8 cellular contexts compared by ENCODE assay signal in genomic region chr10:87436104-87436503, GRCh38.
A peak's percentile ranks its signal among the peaks of the same experiment; 100 is the strongest.
DNase-seq lines count a peak whose midpoint lies in the region; ATAC-seq and TF ChIP-seq lines count a peak whose summit lies in the region.
"Not testable (repeated sequence)": the region's sequence is repeated elsewhere in the genome, so short reads cannot be mapped to it uniquely, and the experiment has no call there.

No MANE protein-coding gene starts in this region.

- H3K9me3 ChIP-seq in PC-3 (ENCODE audit: low read length); testis: not testable (repeated sequence)

- not testable (repeated sequence) for H3K36me3 ChIP-seq in PC-3 (ENCODE audit: low read depth, low read length); testis (ENCODE audit: low read depth, missing control alignments)

- H3K27me3 Mint-ChIP-seq in activated T-helper 17 cell treated with anti-CD3 and anti-CD28 coated beads, Interleukin-2, amount 50 U/mL, for 72 hours; glutamatergic neuron (ENCODE audit: unreplicated experiment); natural killer cell (ENCODE audit: low read depth in 2 of 2): not testable (repeated sequence)

- H3K79me2 ChIP-seq in PC-3 (ENCODE audit: low read length) = not testable (repeated sequence)

- H3K4me1 Mint-ChIP-seq in activated T-helper 17 cell treated with anti-CD3 and anti-CD28 coated beads, Interleukin-2, amount 50 U/mL, for 72 hours; glutamatergic neuron (ENCODE audit: low read depth, unreplicated experiment); natural killer cell: not testable (repeated sequence)

- not testable (repeated sequence) for H3K27ac Mint-ChIP-seq in activated T-helper 17 cell treated with anti-CD3 and anti-CD28 coated beads, Interleukin-2, amount 50 U/mL, for 72 hours; glutamatergic neuron (ENCODE audit: unreplicated experiment); natural killer cell

- POLR2A ChIA-PET in PC-3 (lab: Charles Lee; ENCODE audit: unreplicated experiment) = not testable (repeated sequence)

- intact Hi-C loops in PC-3 (cut with micrococcal nuclease); natural killer cell (cut with micrococcal nuclease); testis (cut with DNase I; ENCODE audit: low total_unique reads): not testable (repeated sequence)

- BruUV-seq in PC-3 (replicated peaks; lab: Mats Ljungman, UMichigan) = not testable (repeated sequence)

- H3K27me3 ChIP-seq in PC-3 (ENCODE audit: low read length); testis: not testable (repeated sequence)

- not testable (repeated sequence) for H3K4me3 ChIP-seq in PC-3 (ENCODE audit: low read length); testis

- CTCF ChIA-PET in PC-3 (lab: Charles Lee) = not testable (repeated sequence)

- H3K36me3 Mint-ChIP-seq in activated T-helper 17 cell treated with anti-CD3 and anti-CD28 coated beads, Interleukin-2, amount 50 U/mL, for 72 hours (ENCODE audit: low read depth); glutamatergic neuron (ENCODE audit: unreplicated experiment); natural killer cell: not testable (repeated sequence)

- not testable (repeated sequence) for H3F3A ChIP-seq in PC-3 (ENCODE audit: low read length, unreplicated experiment)

- H3K4me1 ChIP-seq in PC-3 (ENCODE audit: insufficient read depth, low read length); testis: not testable (repeated sequence)

- not testable (repeated sequence) for H3K4me3 Mint-ChIP-seq in activated T-helper 17 cell treated with anti-CD3 and anti-CD28 coated beads, Interleukin-2, amount 50 U/mL, for 72 hours; glutamatergic neuron (ENCODE audit: unreplicated experiment); natural killer cell

- H3K9ac ChIP-seq in PC-3 (ENCODE audit: low read length) = not testable (repeated sequence)

- TF ChIP-seq CTCF in PC-3 (conservative IDR thresholded peaks at IDR 0.05; ENCODE audit: low read depth, low read length); glutamatergic neuron (IDR thresholded peaks at IDR 0.05; ENCODE audit: partially characterized antibody, unreplicated experiment); natural killer cell (IDR thresholded peaks at IDR 0.05); testis (IDR thresholded peaks at IDR 0.05): not testable (repeated sequence)

- H4K20me1 ChIP-seq in PC-3 (ENCODE audit: low read length) = not testable (repeated sequence)

- DNase-seq in PC-3, natural killer cell: not testable (repeated sequence)
- peak; percentile 15 for DNase-seq in glutamatergic neuron
- DNase-seq in testis = peak; percentile 43

- not testable (repeated sequence) for H3K9me2 ChIP-seq in PC-3 (replicated peaks; ENCODE audit: low read length)

- H3K27ac ChIP-seq in PC-3 (ENCODE audit: low read length); testis: not testable (repeated sequence)

- TF ChIP-seq POLR2A in testis (IDR thresholded peaks at IDR 0.05) = not testable (repeated sequence)

- no CpG with 5 or more reads among the region's 14 CpGs for WGBS in testis, 2 donors

- ATAC-seq in GM18499 (IDR thresholded peaks at IDR 0.05; ENCODE audit: insufficient read depth, unreplicated experiment) (peak; percentile 52), GM21515 (IDR thresholded peaks at IDR 0.05; ENCODE audit: unreplicated experiment) (peak; percentile 81), HG03039 (IDR thresholded peaks at IDR 0.05; ENCODE audit: unreplicated experiment) (peak; percentile 61), PC-3 (peak; percentile 94), natural killer cell (peak; percentile 87 to 99 (median 99))
- ATAC-seq in activated T-helper 17 cell treated with anti-CD3 and anti-CD28 coated beads, Interleukin-2, amount 50 U/mL, for 72 hours (replicated peaks) = peak; percentile 91

- not testable (repeated sequence) for H3K9me3 Mint-ChIP-seq in activated T-helper 17 cell treated with anti-CD3 and anti-CD28 coated beads, Interleukin-2, amount 50 U/mL, for 72 hours; glutamatergic neuron (ENCODE audit: unreplicated experiment); natural killer cell

- H3K4me2 ChIP-seq in PC-3 (ENCODE audit: low read length) = not testable (repeated sequence)

- not testable (repeated sequence) for H2AFZ ChIP-seq in PC-3 (ENCODE audit: low read length)
